In genomic region chr11:14916403-14916802, GRCh38 we compare ENCODE assay signal across 25 cellular contexts. TPM values are rescaled to one million over a fixed set of nuclear protein-coding genes. Genes with fewer than 3 reads are reported as not detected.
DNase-seq lines count a peak whose midpoint lies in the region; ATAC-seq, FAIRE-seq and TF ChIP-seq lines count a peak whose summit lies in the region.
"Had no signal": no experiment of that assay in that cellular context is flagged by ENCODE, and none has a peak within 500 bp of the region (broad histone marks: within the 10 kb centered on the region; RNA-seq: fewer than 3 reads in every experiment).

No MANE protein-coding gene starts in this region.

- H3K36me3 ChIP-seq in HepG2 (replicated peaks in 1 of 2; ENCODE audit: control insufficient read depth in 1 of 2, insufficient read depth in 2 of 2, low read length in 2 of 2) (no peaks in the 10 kb centered on the region), right lobe of liver (no peaks in the 10 kb centered on the region), bronchial epithelial cell (ENCODE audit: control insufficient read depth, insufficient read depth, low read length) (no peaks in the 10 kb centered on the region), OCI-LY7 (ENCODE audit: insufficient read depth, low read length) (no peaks in the 10 kb centered on the region)
- H3K36me3 ChIP-seq: BE2C had no signal

- no peak overlapping the region for H3K4me3 ChIP-seq in HepG2 (replicated peaks in 1 of 3; ENCODE audit: insufficient read depth in 1 of 3, low read depth in 2 of 3, low read length in 3 of 3)
- no peak overlapping the region for H3K4me3 ChIP-seq in right lobe of liver
- H3K4me3 ChIP-seq in bronchial epithelial cell (ENCODE audit: low read depth, low read length) = no peak overlapping the region
- no peak overlapping the region for H3K4me3 ChIP-seq in OCI-LY7 (ENCODE audit: low read depth, low read length, poor library complexity, severe bottlenecking)
- H3K4me3 ChIP-seq: BLaER1 treated with 17β-estradiol and CSF1 and Interleukin-3, amounts not matched to agents 10 nM and 100 nM; GM23338 had no signal

- H3K9me3 ChIP-seq in HepG2 (ENCODE audit: low read length) (no peaks in the 10 kb centered on the region), right lobe of liver (no peaks in the 10 kb centered on the region), OCI-LY7 (ENCODE audit: low read length) (no peaks in the 10 kb centered on the region)
- H3K9me3 ChIP-seq: BE2C had no signal

- H3K9me2 ChIP-seq in OCI-LY7 (ENCODE audit: insufficient read depth, low read length) = no peaks in the 10 kb centered on the region

- intact Hi-C loops in HepG2 (cut with micrococcal nuclease; ENCODE audit: unreplicated experiment) (no loop called here), right lobe of liver (cut with DNase I) (loop anchor here in 1 of 2 donors (10.0 kb wide), 1 partner anchor 158 kb away; the partner anchor contains the start of gene CALCB), OCI-LY7 (cut with micrococcal nuclease; ENCODE audit: unreplicated experiment) (no loop called here)
- intact Hi-C loops in activated CD4-positive, alpha-beta T cell treated with anti-CD3 and anti-CD28 coated beads, Interleukin-2, amount 10 ng/mL, durations not matched to agents 24 days and 14 days (cut with micrococcal nuclease) = no loop called here

- ATAC-seq in HepG2 = no peak
- ATAC-seq in right lobe of liver = no peak
- ATAC-seq: GM23338, HCT116 had no signal

- no peak for DNase-seq in HepG2 (ENCODE audit: low spot score)
- no peak for DNase-seq in right lobe of liver
- no peak for DNase-seq in bronchial epithelial cell (ENCODE audit: low read depth)
- peak; percentile 11 for DNase-seq in fibroblast of peridontal ligament (ENCODE audit: extremely low read depth)
- no peak for DNase-seq in OCI-LY7 (ENCODE audit: low spot score)
- no peak for DNase-seq in activated CD4-positive, alpha-beta T cell treated with anti-CD3 and anti-CD28 coated beads, Interleukin-2, amount 10 ng/mL, durations not matched to agents 24 days and 14 days
- DNase-seq: ACHN; AML-193; BE2C; CD4-positive, alpha-beta T cell; CD8-positive, alpha-beta memory T cell; DMS 273 treated with DMSO at 0.1 percent for 48 hours; DMS79; EL; GF-D8; H9 had no signal

- no peaks in the 10 kb centered on the region for H3K4me1 ChIP-seq in HepG2 (ENCODE audit: insufficient read depth, low read length)
- H3K4me1 ChIP-seq in right lobe of liver = no peaks in the 10 kb centered on the region
- H3K4me1 ChIP-seq in OCI-LY7 (ENCODE audit: insufficient read depth, low read length, poor library complexity, severe bottlenecking) = no peaks in the 10 kb centered on the region
- H3K4me1 ChIP-seq: BE2C; BLaER1 treated with 17β-estradiol and CSF1 and Interleukin-3, amounts not matched to agents 10 nM and 100 nM had no signal

- H3K36me3 Mint-ChIP-seq in activated CD4-positive, alpha-beta T cell treated with anti-CD3 and anti-CD28 coated beads, Interleukin-2, amount 10 ng/mL, durations not matched to agents 24 days and 14 days (ENCODE audit: low read depth) = peaks cover 22% of the 10 kb centered on the region
- H3K36me3 Mint-ChIP-seq: CD14-positive monocyte had no signal

- TF ChIP-seq POLR2A in HepG2 (IDR thresholded peaks at IDR 0.05; ENCODE audit: insufficient read depth in 1 of 2, low read depth in 2 of 2, low read length in 2 of 2) (no peak), right lobe of liver (IDR thresholded peaks at IDR 0.05) (no peak)

- no peaks in the 10 kb centered on the region for H3K4me1 Mint-ChIP-seq in activated CD4-positive, alpha-beta T cell treated with anti-CD3 and anti-CD28 coated beads, Interleukin-2, amount 10 ng/mL, durations not matched to agents 24 days and 14 days
- H3K4me1 Mint-ChIP-seq: CD14-positive monocyte; CD8-positive, alpha-beta memory T cell; GM23338; H9 had no signal

- H3K27me3 ChIP-seq in HepG2 (ENCODE audit: control insufficient read depth in 1 of 2, insufficient read depth in 2 of 2, low read length in 2 of 2) (no peaks in the 10 kb centered on the region), right lobe of liver (no peaks in the 10 kb centered on the region), bronchial epithelial cell (ENCODE audit: control insufficient read depth, insufficient read depth, low read length) (no peaks in the 10 kb centered on the region)
- H3K27me3 ChIP-seq: BE2C; BLaER1 treated with 17β-estradiol and CSF1 and Interleukin-3, amounts not matched to agents 10 nM and 100 nM had no signal

- TF ChIP-seq EP300 in HepG2 (IDR thresholded peaks at IDR 0.05; ENCODE audit: low read depth in 2 of 2, low read length in 2 of 2) (no peak), HepG2 (CRISPR knock-in tag; IDR thresholded peaks at IDR 0.05; ENCODE audit: borderline replicate concordance) (no peak)

- no peak overlapping the region for H3K27ac ChIP-seq in HepG2 (ENCODE audit: extremely low read length, insufficient read depth, low read length)
- no peak overlapping the region for H3K27ac ChIP-seq in right lobe of liver
- no peak overlapping the region for H3K27ac ChIP-seq in OCI-LY7 (ENCODE audit: low read depth, low read length, poor library complexity, severe bottlenecking)
- H3K27ac ChIP-seq: 22Rv1; BLaER1 treated with 17β-estradiol and CSF1 and Interleukin-3, amounts not matched to agents 10 nM and 100 nM had no signal

- FAIRE-seq in HepG2 (lab: Jason Lieb, UNC) (no peak), bronchial epithelial cell (lab: Jason Lieb, UNC) (peak; percentile 62)
- FAIRE-seq: A204.1, D721Med, GM12891, GM18507 had no signal

- H3K79me2 ChIP-seq in HepG2 (ENCODE audit: insufficient read depth, low read length) (no peaks in the 10 kb centered on the region), OCI-LY7 (ENCODE audit: insufficient read depth, low read depth, low read length) (no peaks in the 10 kb centered on the region)

- H3K9ac ChIP-seq in HepG2 (ENCODE audit: insufficient read depth, low read depth, low read length) = no peak overlapping the region
- H3K9ac ChIP-seq: BLaER1 treated with 17β-estradiol and CSF1 and Interleukin-3, amounts not matched to agents 10 nM and 100 nM had no signal

- no peak for TF ChIP-seq RAD21 in HepG2 (CRISPR knock-in tag; IDR thresholded peaks at IDR 0.05)

- 6% methylated on average over 1 of the region's 1 CpG for WGBS in HepG2 (ENCODE audit: low lambda C conversion rate)
- WGBS in right lobe of liver (ENCODE audit: insufficient coverage, low coverage, low lambda C conversion rate, missing lambda C conversion rate) = 100% methylated on average over 1 of the region's 1 CpG

- no peak overlapping the region for H3K27ac Mint-ChIP-seq in activated CD4-positive, alpha-beta T cell treated with anti-CD3 and anti-CD28 coated beads, Interleukin-2, amount 10 ng/mL, durations not matched to agents 24 days and 14 days
- H3K27ac Mint-ChIP-seq: CD14-positive monocyte; CD4-positive, alpha-beta T cell; CD8-positive, alpha-beta memory T cell; GM23338; H9 had no signal

- TF ChIP-seq CTCF in HepG2 (CRISPR knock-in tag; IDR thresholded peaks at IDR 0.05) = no peak
- TF ChIP-seq CTCF in right lobe of liver (IDR thresholded peaks at IDR 0.05) = no peak
- TF ChIP-seq CTCF in bronchial epithelial cell (IDR thresholded peaks at IDR 0.05; ENCODE audit: insufficient read depth, low read length, severe bottlenecking) = no peak
- TF ChIP-seq CTCF in OCI-LY7 (conservative IDR thresholded peaks at IDR 0.05; ENCODE audit: low read length) = no peak

- CTCF ChIA-PET in HepG2 (lab: Yijun Ruan, JAX; ENCODE audit: low intra/inter-chr PET ratio, low total read pairs) (no interaction called here), OCI-LY7 (lab: Charles Lee; ENCODE audit: unreplicated experiment) (no interaction called here)

- no peaks in the 10 kb centered on the region for H4K20me1 ChIP-seq in HepG2 (ENCODE audit: insufficient read depth, low read length)
- H4K20me1 ChIP-seq in OCI-LY7 (ENCODE audit: insufficient read depth, low read length) = no peaks in the 10 kb centered on the region
- H4K20me1 ChIP-seq: BLaER1 treated with 17β-estradiol and CSF1 and Interleukin-3, amounts not matched to agents 10 nM and 100 nM had no signal

- POLR2A ChIA-PET in HepG2 (lab: Yijun Ruan, JAX) (no interaction called here), OCI-LY7 (lab: Charles Lee) (interaction anchor here (0.5 kb wide), 1 partner anchor 1254 kb away, joined by 3 read pairs; no protein-coding TSS in a partner anchor)

- BruUV-seq in HepG2 (replicated peaks; lab: Mats Ljungman, UMichigan) (no TSS peak), OCI-LY7 (replicated peaks; lab: Mats Ljungman, UMichigan) (no TSS peak)

- no peaks in the 10 kb centered on the region for H3K9me3 Mint-ChIP-seq in activated CD4-positive, alpha-beta T cell treated with anti-CD3 and anti-CD28 coated beads, Interleukin-2, amount 10 ng/mL, durations not matched to agents 24 days and 14 days
- H3K9me3 Mint-ChIP-seq: CD4-positive, alpha-beta T cell had no signal

- peaks cover 1% of the 10 kb centered on the region for H3K27me3 Mint-ChIP-seq in activated CD4-positive, alpha-beta T cell treated with anti-CD3 and anti-CD28 coated beads, Interleukin-2, amount 10 ng/mL, durations not matched to agents 24 days and 14 days

- H2AFZ ChIP-seq in HepG2 (ENCODE audit: low read length) (no peak overlapping the region), OCI-LY7 (ENCODE audit: low read length) (no peak overlapping the region)
- H2AFZ ChIP-seq: GM23338 had no signal

- H3K4me2 ChIP-seq in HepG2 (ENCODE audit: low read depth, low read length) (no peak overlapping the region), OCI-LY7 (ENCODE audit: low read length) (no peak overlapping the region)
- H3K4me2 ChIP-seq: BLaER1 treated with 17β-estradiol and CSF1 and Interleukin-3, amounts not matched to agents 10 nM and 100 nM; GM23338 had no signal

- H3K4me3 Mint-ChIP-seq in activated CD4-positive, alpha-beta T cell treated with anti-CD3 and anti-CD28 coated beads, Interleukin-2, amount 10 ng/mL, durations not matched to agents 24 days and 14 days = no peak overlapping the region
- H3K4me3 Mint-ChIP-seq: CD14-positive monocyte; CD4-positive, alpha-beta T cell; CD8-positive, alpha-beta memory T cell; GM23338; H9 had no signal

- in situ Hi-C loops in HepG2 (cut with HindIII; ENCODE audit: extremely low pct_ligation_motif_present, low pct_unique_long_range_greater_than_20kb) = no loop called here

RNA-seq across cellular contexts. Expression of gene CYP2R1, which starts 24.4 kb away (rescaled TPM):
- total RNA-seq in HepG2 (2016; rRNA removed; fragmentation: Illumina TruSeq; extraction: Trizol) (0.60 TPM in 1 of 2 replicates, not detected in the other), right lobe of liver (10 to 100 TPM in 1 of 6 experiments, 1 to 10 TPM in 5; 4.3 to 11.6 (median 6.3) TPM), bronchial epithelial cell (24.7 and 50.1 TPM in 2 replicates), OCI-LY7 (2022) (38.0 and 38.6 TPM in 2 replicates)
- 0.20 and 0.62 TPM in 2 replicates for total RNA-seq in HepG2 (2016; cell fraction: cytosol; rRNA removed; fragmentation: Illumina TruSeq; extraction: Trizol; ENCODE audit: low read depth)
- 0.39 TPM in 1 of 2 replicates, not detected in the other for total RNA-seq in HepG2 (2016; cell fraction: insoluble cytoplasmic fraction; rRNA removed; fragmentation: Illumina TruSeq; extraction: Trizol)
- total RNA-seq in HepG2 (2016; cell fraction: membrane; rRNA removed; fragmentation: Illumina TruSeq; extraction: Trizol) = 0.21 and 0.31 TPM in 2 replicates
- total RNA-seq in HepG2 (2016; cell fraction: nucleus; rRNA removed; fragmentation: Illumina TruSeq; extraction: Trizol) = 0.78 and 0.94 TPM in 2 replicates
- 0.59 and 0.69 TPM in 2 replicates for polyA plus RNA-seq in HepG2 (2011; rRNA removed)
- 0.08 and 0.21 TPM in 2 replicates for polyA plus RNA-seq in HepG2 (2011; cell fraction: cytosol; rRNA removed)
- 1.3 and 2.3 TPM in 2 replicates for polyA plus RNA-seq in HepG2 (2011; cell fraction: nucleus; rRNA removed)
- polyA plus RNA-seq in HepG2 (2012) = 1.3 and 2.2 TPM in 2 replicates
- 0.05 TPM in 1 of 2 replicates, not detected in the other for polyA plus RNA-seq in HepG2 (2016; cell fraction: cytosol; fragmentation: Illumina TruSeq; extraction: Trizol; ENCODE audit: low read depth)
- 0.20 and 0.29 TPM in 2 replicates for polyA plus RNA-seq in HepG2 (2016; cell fraction: insoluble cytoplasmic fraction; fragmentation: Illumina TruSeq; extraction: Trizol; ENCODE audit: low read depth)
- not detected in 2 replicates for polyA plus RNA-seq in HepG2 (2016; cell fraction: membrane; fragmentation: Illumina TruSeq; extraction: Trizol; ENCODE audit: low read depth)
- polyA plus RNA-seq in HepG2 (2016; cell fraction: nucleus; fragmentation: Illumina TruSeq; extraction: Trizol; ENCODE audit: insufficient read depth, low read depth) = 1.2 and 1.4 TPM in 2 replicates
- polyA minus RNA-seq in HepG2 (2011; rRNA and poly(A)+ RNA removed; ENCODE audit: low replicate concordance) = 0.32 and 2.0 TPM in 2 replicates
- not detected in 2 replicates for polyA minus RNA-seq in HepG2 (2011; cell fraction: cytosol; rRNA and poly(A)+ RNA removed)
- 2.1 and 3.0 TPM in 2 replicates for polyA minus RNA-seq in HepG2 (2011; cell fraction: nucleus; rRNA and poly(A)+ RNA removed)
- total RNA-seq in OCI-LY7 (2014; rRNA removed; shearing (Covaris generic)) = 22.5 and 24.8 TPM in 2 replicates
- total RNA-seq in activated CD4-positive, alpha-beta T cell treated with anti-CD3 and anti-CD28 coated beads, Interleukin-2, amount 10 ng/mL, durations not matched to agents 24 days and 14 days = 13.1 and 13.7 TPM in 2 replicates

RNA-seq across cellular contexts. Expression of gene CALCA, which starts 55.7 kb away (rescaled TPM):
- not detected in 2 replicates for total RNA-seq in HepG2 (2016; rRNA removed; fragmentation: Illumina TruSeq; extraction: Trizol)
- not detected in 2 replicates for total RNA-seq in HepG2 (2016; cell fraction: cytosol; rRNA removed; fragmentation: Illumina TruSeq; extraction: Trizol; ENCODE audit: low read depth)
- total RNA-seq in HepG2 (2016; cell fraction: insoluble cytoplasmic fraction; rRNA removed; fragmentation: Illumina TruSeq; extraction: Trizol) = not detected in 2 replicates
- not detected in 2 replicates for total RNA-seq in HepG2 (2016; cell fraction: membrane; rRNA removed; fragmentation: Illumina TruSeq; extraction: Trizol)
- total RNA-seq in HepG2 (2016; cell fraction: nucleus; rRNA removed; fragmentation: Illumina TruSeq; extraction: Trizol) = not detected in 2 replicates
- not detected in 2 replicates for polyA plus RNA-seq in HepG2 (2011; rRNA removed)
- polyA plus RNA-seq in HepG2 (2011; cell fraction: cytosol; rRNA removed) = not detected in 2 replicates
- not detected in 2 replicates for polyA plus RNA-seq in HepG2 (2011; cell fraction: nucleus; rRNA removed)
- not detected in 2 replicates for polyA plus RNA-seq in HepG2 (2012)
- polyA plus RNA-seq in HepG2 (2016; cell fraction: cytosol; fragmentation: Illumina TruSeq; extraction: Trizol; ENCODE audit: low read depth) = not detected in 2 replicates
- polyA plus RNA-seq in HepG2 (2016; cell fraction: insoluble cytoplasmic fraction; fragmentation: Illumina TruSeq; extraction: Trizol; ENCODE audit: low read depth) = not detected in 2 replicates
- polyA plus RNA-seq in HepG2 (2016; cell fraction: membrane; fragmentation: Illumina TruSeq; extraction: Trizol; ENCODE audit: low read depth) = not detected in 2 replicates
- polyA plus RNA-seq in HepG2 (2016; cell fraction: nucleus; fragmentation: Illumina TruSeq; extraction: Trizol; ENCODE audit: insufficient read depth, low read depth) = not detected in 2 replicates
- not detected in 2 replicates for polyA minus RNA-seq in HepG2 (2011; rRNA and poly(A)+ RNA removed; ENCODE audit: low replicate concordance)
- polyA minus RNA-seq in HepG2 (2011; cell fraction: cytosol; rRNA and poly(A)+ RNA removed) = not detected in 2 replicates
- not detected in 2 replicates for polyA minus RNA-seq in HepG2 (2011; cell fraction: nucleus; rRNA and poly(A)+ RNA removed)
- 1 to 10 TPM in 3 of 6 experiments, under 1 TPM in 2, not detected in 1; 0.68 to 8.6 (median 2.1) TPM for total RNA-seq in right lobe of liver
- not detected in 2 replicates for total RNA-seq in bronchial epithelial cell
- total RNA-seq in OCI-LY7 (2014; rRNA removed; shearing (Covaris generic)) = not detected in 2 replicates
- not detected in 2 replicates for total RNA-seq in OCI-LY7 (2022)
- total RNA-seq in activated CD4-positive, alpha-beta T cell treated with anti-CD3 and anti-CD28 coated beads, Interleukin-2, amount 10 ng/mL, durations not matched to agents 24 days and 14 days = not detected in 2 replicates
- total RNA-seq: CD4-positive, alpha-beta T cell; CD8-positive, alpha-beta memory T cell; H9 had no signal
- polyA plus RNA-seq: CD14-positive monocyte; CD8-positive, alpha-beta memory T cell had no signal
